ENCODE assay signal across 11 cellular contexts in genomic region chr7:80127412-80128150, GRCh38.
DNase-seq lines count a peak whose midpoint lies in the region; ATAC-seq and TF ChIP-seq lines count a peak whose summit lies in the region.
"Had no signal": no experiment of that assay in that cellular context is flagged by ENCODE, and none has a peak within 500 bp of the region (broad histone marks: within the 10 kb centered on the region; RNA-seq: fewer than 3 reads in every experiment).

No MANE protein-coding gene starts in this region.

- H3K9me3 ChIP-seq in Loucy (ENCODE audit: insufficient read depth, low read depth, low read length) (no peaks in the 10 kb centered on the region), NT2/D1 (ENCODE audit: insufficient read depth, low read length) (no peaks in the 10 kb centered on the region)

- H4K20me1 ChIP-seq in Loucy (ENCODE audit: insufficient read depth, low read length, poor library complexity, severe bottlenecking): no peaks in the 10 kb centered on the region

- H3K4me1 ChIP-seq in Loucy (ENCODE audit: insufficient read depth, low read length, poor library complexity, severe bottlenecking): peaks cover 41% of the 10 kb centered on the region
- no peaks in the 10 kb centered on the region for H3K4me1 ChIP-seq in NT2/D1 (ENCODE audit: insufficient read depth, insufficient read length)

- no peaks in the 10 kb centered on the region for H3K9me2 ChIP-seq in Loucy (replicated peaks; ENCODE audit: low read depth, low read length)

- H3K4me2 ChIP-seq in Loucy (ENCODE audit: low read depth, low read length, poor library complexity, severe bottlenecking): peak overlapping the region; percentile 1

- no peaks in the 10 kb centered on the region for H3K79me2 ChIP-seq in Loucy (ENCODE audit: insufficient read depth, low read length)

- no peak for TF ChIP-seq CTCF in Loucy (conservative IDR thresholded peaks at IDR 0.05; ENCODE audit: low read length)

- no peak for ATAC-seq in HG02642 (IDR thresholded peaks at IDR 0.05; ENCODE audit: poor library complexity, unreplicated experiment)

- no peaks in the 10 kb centered on the region for H3F3A ChIP-seq in Loucy (ENCODE audit: low read depth)

- H3K27me3 ChIP-seq in Loucy (ENCODE audit: insufficient read depth, low read length, poor library complexity, severe bottlenecking): no peaks in the 10 kb centered on the region
- H3K27me3 ChIP-seq in NT2/D1 (ENCODE audit: insufficient read depth, insufficient read length): no peaks in the 10 kb centered on the region

- H3K36me3 ChIP-seq in Loucy (ENCODE audit: insufficient read depth, low read length) (no peaks in the 10 kb centered on the region), NT2/D1 (ENCODE audit: insufficient read depth, insufficient read length, low read length) (no peaks in the 10 kb centered on the region)

- no peak overlapping the region for H3K4me3 ChIP-seq in Loucy (ENCODE audit: low read length, poor library complexity, severe bottlenecking)
- H3K4me3 ChIP-seq in NT2/D1 (ENCODE audit: insufficient read length, low read depth): no peak overlapping the region

- DNase-seq in NT2/D1 (ENCODE audit: low read depth, low spot score) (peak; percentile 77), iPS-NIHi7 (ENCODE audit: extremely low spot score) (peak; percentile 71), superior temporal gyrus (ENCODE audit: extremely low spot score) (peak; percentile 95), GDM1 (lab: John Stamatoyannopoulos, UW) (no peak), NCI-H1048 (lab: John Stamatoyannopoulos, UW) (no peak)
- DNase-seq: activated effector memory CD4-positive, alpha-beta T cell treated with anti-CD3 and anti-CD28 coated beads, Interleukin-2, amount 50 U/mL, for 16 hours; erythroblast; GOT3; KG1 had no signal

- peak overlapping the region; percentile 70 for H2AFZ ChIP-seq in Loucy (ENCODE audit: low read length)

- H3K9ac ChIP-seq in Loucy (ENCODE audit: low read depth, low read length, poor library complexity, severe bottlenecking): peak overlapping the region; percentile 21
- no peak overlapping the region for H3K9ac ChIP-seq in NT2/D1 (ENCODE audit: insufficient read length, low read depth)

Comparison
In these comparisons a context has a peak if more than half of its experiments do, and no peak if none do; other contexts are left out.
1. DNase-seq: peak in NT2/D1 (single experiment), iPS-NIHi7 (single experiment) and superior temporal gyrus (single experiment); none in GDM1 (single experiment) and NCI-H1048 (single experiment).